ENCODE assay signal across 1 cellular context in the genomic region with DNA sequence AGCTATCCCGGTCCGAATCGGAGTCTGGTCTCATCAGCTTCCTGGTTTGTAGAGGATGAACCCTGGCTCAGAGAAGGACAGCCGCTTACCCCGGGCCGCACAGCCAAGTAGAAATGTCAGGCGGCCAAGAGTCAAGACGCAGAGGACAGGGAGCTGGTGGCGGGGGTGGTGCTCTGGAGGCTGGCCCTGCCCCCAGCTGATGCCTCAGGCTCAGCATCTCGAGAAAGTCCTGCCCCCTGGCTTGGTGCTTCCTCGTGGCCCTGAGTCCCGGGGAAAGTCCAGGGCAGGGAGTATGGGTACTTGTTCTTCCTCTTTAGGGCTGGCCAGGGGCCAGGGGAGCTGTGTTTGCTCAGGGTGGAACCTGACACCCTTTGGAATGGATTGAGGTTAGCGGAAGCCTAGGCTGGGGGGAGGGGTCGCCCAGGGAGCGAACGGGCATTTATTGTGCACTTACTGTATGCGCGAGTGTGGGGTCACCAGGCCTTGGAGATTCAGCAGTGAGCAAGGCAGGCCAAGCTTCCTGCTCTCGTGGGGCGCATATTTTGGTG.
TF ChIP-seq lines count a peak whose summit lies in the region.

No MANE protein-coding gene starts in this region.

TF ChIP-seq in SK-N-SH treated with all-trans-retinoic acid at 6 μM for 48 hours, 23 proteins besides CTCF, POLR2A, EP300 and RAD21 (continued from another document):
- TF ChIP-seq RARB (CRISPR knock-in tag; IDR thresholded peaks at IDR 0.05) (no peak), OSR1 (CRISPR knock-in tag; IDR thresholded peaks at IDR 0.05) (no peak), ESRRG (CRISPR knock-in tag; IDR thresholded peaks at IDR 0.05) (no peak), ZNF70 (CRISPR knock-in tag; IDR thresholded peaks at IDR 0.05) (no peak), ARNTL (CRISPR knock-in tag; IDR thresholded peaks at IDR 0.05; ENCODE audit: borderline replicate concordance, low read depth) (no peak), ZFP3 (CRISPR knock-in tag; IDR thresholded peaks at IDR 0.05) (no peak), BACH2 (CRISPR knock-in tag; IDR thresholded peaks at IDR 0.05; ENCODE audit: borderline replicate concordance) (no peak), TCF4 (CRISPR knock-in tag; IDR thresholded peaks at IDR 0.05; ENCODE audit: borderline replicate concordance) (no peak)
TF ChIP-seq in SK-N-SH treated with all-trans-retinoic acid at 6 μM for 48 hours: peak in this region for 0.
